8 cellular contexts compared by ENCODE assay signal in the genomic region with DNA sequence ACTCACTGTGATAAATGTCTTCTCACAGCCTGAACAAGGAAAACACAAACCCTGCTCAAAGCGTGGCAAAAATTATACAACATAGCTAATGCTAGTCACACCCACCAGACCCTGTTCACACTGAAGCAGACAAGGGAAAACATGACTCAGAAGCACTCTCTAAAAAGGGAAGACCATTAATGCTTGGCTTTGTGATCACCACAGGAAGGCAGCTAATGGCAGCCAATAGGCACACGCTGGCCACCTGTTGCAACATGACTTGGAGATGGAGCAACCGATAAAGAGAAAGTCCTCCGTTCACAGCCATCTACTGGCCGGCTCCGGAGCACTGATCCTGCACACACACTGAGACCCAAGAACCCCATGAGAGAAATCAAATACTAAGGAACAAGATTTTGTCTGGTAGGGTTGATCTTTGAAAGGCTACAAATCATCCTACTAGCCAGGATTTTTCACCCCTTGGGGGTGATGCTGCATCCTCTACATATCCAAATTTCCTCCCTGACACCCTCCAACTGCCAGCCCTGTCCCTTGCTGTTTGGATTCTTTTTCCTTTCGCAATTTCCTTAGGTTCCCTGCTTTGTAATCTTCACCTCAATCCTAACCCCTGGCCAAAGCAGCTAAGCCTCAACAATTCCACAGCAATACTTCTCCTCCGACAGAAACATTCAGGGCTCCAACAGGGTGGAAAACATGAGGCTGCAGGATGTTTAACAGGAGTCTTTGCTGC. TPM values are rescaled to one million over a fixed set of nuclear protein-coding genes. Genes with fewer than 3 reads are reported as not detected.
DNase-seq lines count a peak whose midpoint lies in the region; ATAC-seq and TF ChIP-seq lines count a peak whose summit lies in the region.

No MANE protein-coding gene starts in this region.

- TF ChIP-seq POLR2A in heart left ventricle (IDR thresholded peaks at IDR 0.05) = no peak

- peaks cover 0 to 48% (median 42%) of the 10 kb centered on the region in 9 donors for H3K36me3 ChIP-seq in heart left ventricle

- H3K9me3 Mint-ChIP-seq in activated T-cell treated with anti-CD3 and anti-CD28 coated beads, Interleukin-2, amount 50 U/mL, for 72 hours = no peaks in the 10 kb centered on the region
- no peaks in the 10 kb centered on the region for H3K9me3 Mint-ChIP-seq in activated naive CD4-positive, alpha-beta T cell treated with anti-CD3 and anti-CD28 coated beads, Interleukin-2, amount 50 U/mL, for 72 hours

- H3K27me3 ChIP-seq in heart left ventricle = no peaks in the 10 kb centered on the region

- H3K4me3 Mint-ChIP-seq in activated T-cell treated with anti-CD3 and anti-CD28 coated beads, Interleukin-2, amount 50 U/mL, for 72 hours = peak overlapping the region; percentile 61 to 94

- peaks cover 0 to 81% (median 53%) of the 10 kb centered on the region in 12 donors for H3K4me1 ChIP-seq in heart left ventricle

- ATAC-seq in activated T-cell treated with anti-CD3 and anti-CD28 coated beads, Interleukin-2, amount 50 U/mL, for 72 hours (replicated peaks in 1 of 2) = no peak
- ATAC-seq in activated naive CD4-positive, alpha-beta T cell treated with anti-CD3 and anti-CD28 coated beads, Interleukin-2, amount 50 U/mL, for 72 hours = no peak
- ATAC-seq in heart left ventricle (peak in 3 of 4 donors; percentile 37 to 58 (median 45)), HG03354 (IDR thresholded peaks at IDR 0.05; ENCODE audit: poor library complexity, severe bottlenecking, unreplicated experiment) (no peak)

- H3K4me1 Mint-ChIP-seq in activated T-cell treated with anti-CD3 and anti-CD28 coated beads, Interleukin-2, amount 50 U/mL, for 72 hours (ENCODE audit: low read depth) = peaks cover 55% of the 10 kb centered on the region

- peak overlapping the region; percentile 11 for H3K27ac Mint-ChIP-seq in activated T-cell treated with anti-CD3 and anti-CD28 coated beads, Interleukin-2, amount 50 U/mL, for 72 hours
- peak overlapping the region; percentile 55 to 57 for H3K27ac Mint-ChIP-seq in activated naive CD4-positive, alpha-beta T cell treated with anti-CD3 and anti-CD28 coated beads, Interleukin-2, amount 50 U/mL, for 72 hours

- intact Hi-C loops in heart left ventricle (cut with DNase I) = loop anchor here in 3 of 10 donors (5.0 to 10.0 kb wide), 4 partner anchors 80 to 218 kb away; partner anchors contain the start of genes CFAP100 (in 1 of the 3) and KLF15 (in 1 of the 3)

- no peak for TF ChIP-seq CTCF in heart left ventricle (IDR thresholded peaks at IDR 0.05)

- H3K9me3 ChIP-seq in heart left ventricle = no peaks in the 10 kb centered on the region

- H3K27me3 Mint-ChIP-seq in activated T-cell treated with anti-CD3 and anti-CD28 coated beads, Interleukin-2, amount 50 U/mL, for 72 hours (ENCODE audit: low read depth) = no peaks in the 10 kb centered on the region

- 35 to 51% (median 44%) methylated on average over 8 of the region's 8 CpGs for WGBS in heart left ventricle, 4 donors

- H3K27ac ChIP-seq in heart left ventricle = peak overlapping the region in 7 of 12 donors; percentile 0 to 57 (median 40)

- no peak for DNase-seq in activated T-cell treated with anti-CD3 and anti-CD28 coated beads, Interleukin-2, amount 50 U/mL, for 72 hours
- no peak for DNase-seq in activated T-cell treated with anti-CD3 and anti-CD28 coated beads, Interleukin-2, amount 50 U/mL, for 48 hours
- DNase-seq in NCI-H2107 treated with DMSO at 0.1 percent for 48 hours (lab: John Stamatoyannopoulos, UW; ENCODE audit: unreplicated experiment) = peak; percentile 79
- DNase-seq in activated naive CD4-positive, alpha-beta T cell treated with anti-CD3 and anti-CD28 coated beads, Interleukin-2, amount 50 U/mL, for 72 hours (ENCODE audit: low spot score in 2 of 2) = no peak
- DNase-seq in heart left ventricle = peak in 2 of 5 donors; percentile 56 to 79
- DNase-seq in pons (ENCODE audit: low spot score) = peak; percentile 82
- DNase-seq in NCI-H82 (lab: John Stamatoyannopoulos, UW) = no peak

- H3K4me3 ChIP-seq in heart left ventricle = peak overlapping the region in 9 of 12 donors; percentile 63 to 90 (median 81)

- H3K36me3 Mint-ChIP-seq in activated T-cell treated with anti-CD3 and anti-CD28 coated beads, Interleukin-2, amount 50 U/mL, for 72 hours (ENCODE audit: insufficient read depth in 2 of 2) = peaks cover 2 to 31% of the 10 kb centered on the region in 2 donors
- H3K36me3 Mint-ChIP-seq in activated naive CD4-positive, alpha-beta T cell treated with anti-CD3 and anti-CD28 coated beads, Interleukin-2, amount 50 U/mL, for 72 hours = peaks cover 27 to 40% of the 10 kb centered on the region in 2 donors

RNA-seq across cellular contexts. Expression of gene ZXDC, which starts 3.2 kb away (rescaled TPM):
- 10 to 100 TPM; 27.8 to 32.8 TPM for total RNA-seq in activated T-cell treated with anti-CD3 and anti-CD28 coated beads, Interleukin-2, amount 50 U/mL, for 72 hours
- 10 to 100 TPM; 23.9 to 26.9 TPM for total RNA-seq in activated naive CD4-positive, alpha-beta T cell treated with anti-CD3 and anti-CD28 coated beads, Interleukin-2, amount 50 U/mL, for 72 hours
- 10 to 100 TPM; 15.4 to 40.3 (median 20.2) TPM for total RNA-seq in heart left ventricle
- polyA plus RNA-seq in heart left ventricle = 10 to 100 TPM in 1 of 2 donors, 1 to 10 TPM in 1; 8.7 to 10.9 TPM

RNA-seq across cellular contexts. Expression of gene UROC1, which starts 45.1 kb away (rescaled TPM):
- total RNA-seq in activated T-cell treated with anti-CD3 and anti-CD28 coated beads, Interleukin-2, amount 50 U/mL, for 72 hours = not detected
- total RNA-seq in activated naive CD4-positive, alpha-beta T cell treated with anti-CD3 and anti-CD28 coated beads, Interleukin-2, amount 50 U/mL, for 72 hours = not detected
- not detected for total RNA-seq in heart left ventricle
- not detected for polyA plus RNA-seq in heart left ventricle

RNA-seq across cellular contexts. Expression of gene CHST13, which starts 51.5 kb away (rescaled TPM):
- total RNA-seq in activated T-cell treated with anti-CD3 and anti-CD28 coated beads, Interleukin-2, amount 50 U/mL, for 72 hours = not detected
- not detected for total RNA-seq in activated naive CD4-positive, alpha-beta T cell treated with anti-CD3 and anti-CD28 coated beads, Interleukin-2, amount 50 U/mL, for 72 hours
- 1 to 10 TPM in 1 of 9 donors, under 1 TPM in 7, not detected in 1; 0.30 to 2.3 (median 0.48) TPM for total RNA-seq in heart left ventricle
- under 1 TPM; 0.07 to 0.15 TPM for polyA plus RNA-seq in heart left ventricle

Comparison
In these comparisons a context has a peak if more than half of its experiments do, and no peak if none do; other contexts are left out.
1. ATAC-seq: peak in heart left ventricle (3 of 4); none in activated T-cell treated with anti-CD3 and anti-CD28 coated beads, Interleukin-2, amount 50 U/mL, for 72 hours (0 of 2), activated naive CD4-positive, alpha-beta T cell treated with anti-CD3 and anti-CD28 coated beads, Interleukin-2, amount 50 U/mL, for 72 hours (0 of 2) and HG03354 (single experiment).
2. DNase-seq: peak in NCI-H2107 treated with DMSO at 0.1 percent for 48 hours (single experiment) and pons (single experiment); none in activated T-cell treated with anti-CD3 and anti-CD28 coated beads, Interleukin-2, amount 50 U/mL, for 72 hours (0 of 2), activated T-cell treated with anti-CD3 and anti-CD28 coated beads, Interleukin-2, amount 50 U/mL, for 48 hours (0 of 2), activated naive CD4-positive, alpha-beta T cell treated with anti-CD3 and anti-CD28 coated beads, Interleukin-2, amount 50 U/mL, for 72 hours (0 of 2) and NCI-H82 (single experiment).